In genomic region chr2:238094438-238095022, GRCh38 we compare ENCODE assay signal across 2 cellular contexts.
TF ChIP-seq lines count a peak whose summit lies in the region.

No MANE protein-coding gene starts in this region.

TF ChIP-seq in K562, 482 proteins besides CTCF, POLR2A, EP300 and RAD21:
- TF ChIP-seq PRDM10 (IDR thresholded peaks at IDR 0.05; ENCODE audit: partially characterized antibody) (no peak), POLR2G (IDR thresholded peaks at IDR 0.05; ENCODE audit: low read depth, low read length) (peak; percentile 47; the same call in 1 of the 2 replicates), POLR2AphosphoS5 (IDR thresholded peaks at IDR 0.05; ENCODE audit: control insufficient read depth, insufficient read depth, low read depth, low read length) (no peak), HMG20A (CRISPR knock-in tag; conservative IDR thresholded peaks at IDR 0.05) (no peak), PHF8 (IDR thresholded peaks at IDR 0.05; ENCODE audit: borderline replicate concordance, low read length) (no peak)
- TF ChIP-seq, protein P1, sequence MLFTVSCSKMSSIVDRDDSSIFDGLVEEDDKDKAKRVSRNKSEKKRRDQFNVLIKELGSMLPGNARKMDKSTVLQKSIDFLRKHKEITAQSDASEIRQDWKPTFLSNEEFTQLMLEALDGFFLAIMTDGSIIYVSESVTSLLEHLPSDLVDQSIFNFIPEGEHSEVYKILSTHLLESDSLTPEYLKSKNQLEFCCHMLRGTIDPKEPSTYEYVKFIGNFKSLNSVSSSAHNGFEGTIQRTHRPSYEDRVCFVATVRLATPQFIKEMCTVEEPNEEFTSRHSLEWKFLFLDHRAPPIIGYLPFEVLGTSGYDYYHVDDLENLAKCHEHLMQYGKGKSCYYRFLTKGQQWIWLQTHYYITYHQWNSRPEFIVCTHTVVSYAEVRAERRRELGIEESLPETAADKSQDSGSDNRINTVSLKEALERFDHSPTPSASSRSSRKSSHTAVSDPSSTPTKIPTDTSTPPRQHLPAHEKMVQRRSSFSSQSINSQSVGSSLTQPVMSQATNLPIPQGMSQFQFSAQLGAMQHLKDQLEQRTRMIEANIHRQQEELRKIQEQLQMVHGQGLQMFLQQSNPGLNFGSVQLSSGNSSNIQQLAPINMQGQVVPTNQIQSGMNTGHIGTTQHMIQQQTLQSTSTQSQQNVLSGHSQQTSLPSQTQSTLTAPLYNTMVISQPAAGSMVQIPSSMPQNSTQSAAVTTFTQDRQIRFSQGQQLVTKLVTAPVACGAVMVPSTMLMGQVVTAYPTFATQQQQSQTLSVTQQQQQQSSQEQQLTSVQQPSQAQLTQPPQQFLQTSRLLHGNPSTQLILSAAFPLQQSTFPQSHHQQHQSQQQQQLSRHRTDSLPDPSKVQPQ (CRISPR knock-in tag; IDR thresholded peaks at IDR 0.05; ENCODE audit: borderline replicate concordance), result no peak

TF ChIP-seq in GM12891, 5 proteins besides CTCF, POLR2A, EP300 and RAD21:
- TF ChIP-seq TAF1 (IDR thresholded peaks at IDR 0.05; ENCODE audit: low read depth, low read length) (no peak), POU2F2 (IDR thresholded peaks at IDR 0.05; ENCODE audit: low read depth, low read length) (no peak), PAX5 (IDR thresholded peaks at IDR 0.05; ENCODE audit: insufficient read depth, low read length, severe bottlenecking) (no peak), SPI1 (IDR thresholded peaks at IDR 0.05; ENCODE audit: low read depth, low read length) (no peak), POLR2AphosphoS5 (IDR thresholded peaks at IDR 0.05; ENCODE audit: low read depth, low read length) (no peak)
